8 cellular contexts compared by ENCODE assay signal in genomic region chr20:3906744-3907716, GRCh38.
DNase-seq lines count a peak whose midpoint lies in the region; ATAC-seq and TF ChIP-seq lines count a peak whose summit lies in the region.
"Not testable (repeated sequence)": the region's sequence is repeated elsewhere in the genome, so short reads cannot be mapped to it uniquely, and the experiment has no call there.

No MANE protein-coding gene starts in this region.

- H3K27me3 Mint-ChIP-seq in activated naive CD8-positive, alpha-beta T cell treated with anti-CD3 and anti-CD28 coated beads, Interleukin-2, amount 50 U/mL, for 24 hours: not testable (repeated sequence)

- peak overlapping the region; percentile 83 for H3K27ac Mint-ChIP-seq in activated naive CD8-positive, alpha-beta T cell treated with anti-CD3 and anti-CD28 coated beads, Interleukin-2, amount 50 U/mL, for 24 hours

- peaks cover 55% of the 10 kb centered on the region for H3K4me1 Mint-ChIP-seq in activated naive CD8-positive, alpha-beta T cell treated with anti-CD3 and anti-CD28 coated beads, Interleukin-2, amount 50 U/mL, for 24 hours

- TF ChIP-seq CTCF in GM06990 (IDR thresholded peaks at IDR 0.05; ENCODE audit: insufficient read depth, low read length, poor library complexity, severe bottlenecking): not testable (repeated sequence)

- H3K9me3 Mint-ChIP-seq in activated naive CD8-positive, alpha-beta T cell treated with anti-CD3 and anti-CD28 coated beads, Interleukin-2, amount 50 U/mL, for 24 hours: not testable (repeated sequence)

- peak overlapping the region; percentile 49 for H3K4me3 ChIP-seq in GM06990 (replicated peaks; ENCODE audit: low read depth, low read length)

- ATAC-seq in GM19023 (IDR thresholded peaks at IDR 0.05; ENCODE audit: unreplicated experiment) (peak; percentile 87), GM21529 (IDR thresholded peaks at IDR 0.05; ENCODE audit: unreplicated experiment) (peak; percentile 88), HG02981 (IDR thresholded peaks at IDR 0.05; ENCODE audit: unreplicated experiment) (peak; percentile 74), HG03558 (IDR thresholded peaks at IDR 0.05; ENCODE audit: extremely low read depth, unreplicated experiment) (peak; percentile 50)
- ATAC-seq in activated naive CD8-positive, alpha-beta T cell treated with anti-CD3 and anti-CD28 coated beads, Interleukin-2, amount 50 U/mL, for 24 hours: peak; percentile 84

- peak overlapping the region; percentile 7 for H3K4me3 Mint-ChIP-seq in activated naive CD8-positive, alpha-beta T cell treated with anti-CD3 and anti-CD28 coated beads, Interleukin-2, amount 50 U/mL, for 24 hours

- H3K36me3 ChIP-seq in GM06990 (ENCODE audit: control insufficient read depth, insufficient read depth, low read length): not testable (repeated sequence)

- DNase-seq in GM06990 (ENCODE audit: extremely low read depth, insufficient read length): peak; percentile 60
- peak; percentile 47 to 65 for DNase-seq in activated CD4-positive, alpha-beta T cell treated with anti-CD3 and anti-CD28 coated beads, Interleukin-2, amount 50 U/mL, for 48 hours
- not testable (repeated sequence) for DNase-seq in activated naive CD8-positive, alpha-beta T cell treated with anti-CD3 and anti-CD28 coated beads, Interleukin-2, amount 50 U/mL, for 24 hours
- DNase-seq in stimulated activated CD4-positive, alpha-beta T cell treated with anti-CD3 and anti-CD28 coated beads, Interleukin-1b, Interleukin-23, amount 100 ng/mL, for 48 hours: peak; percentile 60

- not testable (repeated sequence) for H3K27me3 ChIP-seq in GM06990 (replicated peaks; ENCODE audit: control insufficient read depth, insufficient read depth, low read length)

- peaks cover 39% of the 10 kb centered on the region for H3K36me3 Mint-ChIP-seq in activated naive CD8-positive, alpha-beta T cell treated with anti-CD3 and anti-CD28 coated beads, Interleukin-2, amount 50 U/mL, for 24 hours (ENCODE audit: low read depth)
